21 cellular contexts compared by ENCODE assay signal in genomic region chr21:16789636-16790035, GRCh38.
"Had no signal": no experiment of that assay in that cellular context is flagged by ENCODE, and none has a peak within 500 bp of the region (broad histone marks: within the 10 kb centered on the region; RNA-seq: fewer than 3 reads in every experiment).

No MANE protein-coding gene starts in this region.

- H3K27me3 ChIP-seq: foreskin keratinocyte, heart right ventricle, sigmoid colon, stomach, testis, tibial artery had no signal

- H3K36me3 ChIP-seq: heart right ventricle, lower lobe of right lung, prostate gland, sigmoid colon, stomach, tibial artery had no signal

- DNase-seq: cortex of kidney; foreskin keratinocyte; glutamatergic neuron; heart right ventricle; hippocampal formation; kidney glomerular epithelial cell; left ventricle myocardium superior; lower lobe of right lung; naive thymus-derived CD8-positive, alpha-beta T cell; nephron progenitor cell; nucleus accumbens; right cardiac atrium; sigmoid colon; stimulated activated CD4-positive, alpha-beta T cell treated with anti-CD3 and anti-CD28 coated beads, Interleukin-2, amount 100 ng/mL, for 24 hours; stimulated activated CD4-positive, alpha-beta T cell treated with anti-CD3 and anti-CD28 coated beads, Interleukin-4, amount 100 ng/mL, for 24 hours; stimulated activated naive CD4-positive, alpha-beta T cell treated with Interleukin-2 at 50 U/mL for 16 hours; stomach; testis; tibial artery had no signal

- H3K4me1 ChIP-seq: heart right ventricle, lower lobe of right lung, prostate gland, stomach, testis, tibial artery had no signal

- H3K9me3 ChIP-seq: prostate gland, sigmoid colon, testis, tibial artery had no signal

- H3K4me3 ChIP-seq: heart right ventricle, lower lobe of right lung, prostate gland, sigmoid colon, stomach, testis, tibial artery had no signal

- ATAC-seq: foreskin keratinocyte; heart right ventricle; left ventricle myocardium superior; lower lobe of right lung; naive thymus-derived CD8-positive, alpha-beta T cell; right cardiac atrium; stimulated activated effector memory CD8-positive, alpha-beta T cell treated with anti-CD3 and anti-CD28 coated beads, Interleukin-12 subunit alpha, Interleukin-12 subunit beta, amount 100 ng/mL, for 72 hours had no signal

- H3K27ac ChIP-seq: foreskin keratinocyte, heart right ventricle, lower lobe of right lung, prostate gland, sigmoid colon, stomach, testis, tibial artery had no signal
